ENCODE assay signal across 12 cellular contexts in the genomic region with DNA sequence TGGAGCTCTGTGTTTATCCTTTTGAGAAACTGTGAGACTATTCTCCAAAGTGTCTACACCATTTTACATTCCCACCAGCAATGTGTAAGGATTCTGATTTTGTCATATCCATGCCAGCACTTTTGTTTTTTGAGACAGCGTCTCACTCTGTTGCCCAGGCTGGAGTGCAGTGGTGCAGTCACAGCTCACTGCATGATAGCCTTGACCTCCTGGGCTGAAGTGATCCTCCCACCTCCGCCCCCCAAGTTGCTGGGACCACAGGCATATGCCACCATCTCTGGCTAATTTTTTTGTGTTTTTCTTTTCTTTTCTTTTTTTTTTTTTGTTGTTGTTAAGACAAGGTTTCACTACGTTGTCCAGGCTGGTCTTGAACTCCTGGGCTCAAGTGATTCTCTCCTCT.
"Had no signal": no experiment of that assay in that cellular context is flagged by ENCODE, and none has a peak within 500 bp of the region (broad histone marks: within the 10 kb centered on the region; RNA-seq: fewer than 3 reads in every experiment).

No MANE protein-coding gene starts in this region.

- H3K27me3 ChIP-seq: adrenal gland, colonic mucosa, suprapubic skin had no signal

- H3K36me3 ChIP-seq: adrenal gland, colonic mucosa, suprapubic skin had no signal

- H3K9me3 ChIP-seq: adrenal gland, colonic mucosa, suprapubic skin had no signal

- H3K4me3 ChIP-seq: adrenal gland, colonic mucosa, suprapubic skin had no signal

- H3K27ac ChIP-seq: adrenal gland, colonic mucosa, suprapubic skin had no signal

- H3K9me3 Mint-ChIP-seq: activated T-cell treated with anti-CD3 and anti-CD28 coated beads, Interleukin-2, amount 50 U/mL, for 4 hours had no signal

- DNase-seq: activated CD4-positive, alpha-beta T cell treated with anti-CD3 and anti-CD28 coated beads, Interleukin-2, amount 50 U/mL, for 48 hours; activated CD4-positive, CD25-positive, alpha-beta regulatory T cell treated with anti-CD3 and anti-CD28 coated beads, Interleukin-2, amount 50 U/mL, for 72 hours; activated CD8-positive, alpha-beta memory T cell treated with anti-CD3 and anti-CD28 coated beads, Interleukin-2, amount 10 ng/mL, durations not matched to agents 7 days and 5 days; activated T-cell treated with anti-CD3 and anti-CD28 coated beads, Interleukin-2, amount 50 U/mL, for 4 hours; adrenal gland; colonic mucosa; effector CD4-positive, alpha-beta T cell; left ventricle myocardium superior; right cardiac atrium; stimulated activated CD4-positive, alpha-beta T cell treated with anti-CD3 and anti-CD28 coated beads, Interleukin-2, amount 100 ng/mL, for 24 hours; stimulated activated naive CD4-positive, alpha-beta T cell treated with Interleukin-2 at 50 U/mL for 16 hours had no signal

- H3K27ac Mint-ChIP-seq: activated CD8-positive, alpha-beta memory T cell treated with anti-CD3 and anti-CD28 coated beads, Interleukin-2, amount 10 ng/mL, durations not matched to agents 7 days and 5 days had no signal

- H3K27me3 Mint-ChIP-seq: activated CD8-positive, alpha-beta memory T cell treated with anti-CD3 and anti-CD28 coated beads, Interleukin-2, amount 10 ng/mL, durations not matched to agents 7 days and 5 days had no signal

- H3K4me3 Mint-ChIP-seq: activated CD8-positive, alpha-beta memory T cell treated with anti-CD3 and anti-CD28 coated beads, Interleukin-2, amount 10 ng/mL, durations not matched to agents 7 days and 5 days; activated T-cell treated with anti-CD3 and anti-CD28 coated beads, Interleukin-2, amount 50 U/mL, for 4 hours had no signal

- ATAC-seq: activated CD8-positive, alpha-beta memory T cell treated with anti-CD3 and anti-CD28 coated beads, Interleukin-2, amount 10 ng/mL, durations not matched to agents 7 days and 5 days; activated T-cell treated with anti-CD3 and anti-CD28 coated beads, Interleukin-2, amount 50 U/mL, for 4 hours; left ventricle myocardium superior; right cardiac atrium had no signal
